ENCODE assay signal across 22 cellular contexts in the genomic region with DNA sequence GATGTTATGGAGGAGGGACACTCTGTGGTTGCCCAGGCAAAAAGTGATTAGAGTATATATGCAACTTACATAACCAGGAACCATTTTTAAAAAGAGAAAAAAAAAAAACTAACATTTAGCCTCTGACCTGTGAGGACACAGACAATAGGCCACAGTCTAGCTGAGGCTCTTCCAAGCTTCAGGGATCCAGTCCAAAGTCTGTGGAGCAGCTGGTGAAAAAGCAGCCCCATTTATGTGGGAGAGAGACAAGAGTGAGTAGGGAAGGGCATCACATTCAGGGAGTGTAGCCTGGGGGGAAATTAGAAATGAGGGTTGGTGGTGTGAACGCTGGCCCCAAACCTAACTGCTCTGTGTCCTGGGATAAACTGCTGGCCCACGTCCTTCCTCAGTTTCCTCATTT.
"Had no signal": no experiment of that assay in that cellular context is flagged by ENCODE, and none has a peak within 500 bp of the region (broad histone marks: within the 10 kb centered on the region; RNA-seq: fewer than 3 reads in every experiment).

No MANE protein-coding gene starts in this region.

- H3K27ac ChIP-seq: heart left ventricle, lower lobe of right lung, ovary, right atrium auricular region, skin epidermis, spleen, suprapubic skin, thoracic aorta, tibial artery, uterus had no signal

- H3K27me3 ChIP-seq: ovary, right atrium auricular region, spleen, suprapubic skin, tibial artery, uterus had no signal

- H3K4me3 ChIP-seq: lower lobe of right lung, ovary, right atrium auricular region, skin epidermis, spleen, suprapubic skin, thoracic aorta, tibial artery, uterus had no signal

- H3K9me3 ChIP-seq: heart left ventricle, lower lobe of right lung, ovary, right atrium auricular region, spleen, suprapubic skin, thoracic aorta, tibial artery, uterus had no signal

- DNase-seq: heart left ventricle; hypothalamus; immature natural killer cell; left ventricle myocardium superior; lower lobe of right lung; mammary epithelial cell; mesendoderm; naive thymus-derived CD4-positive, alpha-beta T cell; ovary; spleen; stimulated activated CD4-positive, alpha-beta T cell treated with anti-CD3 and anti-CD28 coated beads, Interleukin-4, amount 100 ng/mL, for 24 hours; stimulated activated naive CD4-positive, alpha-beta T cell; tibial artery; uterus had no signal

- H3K36me3 ChIP-seq: heart left ventricle, lower lobe of right lung, ovary, right atrium auricular region, spleen, suprapubic skin, thoracic aorta, tibial artery, uterus had no signal

- ATAC-seq: left ventricle myocardium superior; lower lobe of right lung; naive thymus-derived CD4-positive, alpha-beta T cell; natural killer cell treated with Interleukin-12 subunit alpha and Interleukin-12 subunit beta and Interleukin-15 and Interleukin-18, amount 100 ng/mL, for 72 hours; sciatic nerve; stimulated activated effector memory CD8-positive, alpha-beta T cell treated with anti-CD3 and anti-CD28 coated beads, Interleukin-12 subunit alpha, Interleukin-12 subunit beta, amount 100 ng/mL, for 72 hours had no signal

- H3K4me1 ChIP-seq: heart left ventricle, lower lobe of right lung, suprapubic skin, tibial artery, uterus had no signal

- FAIRE-seq: islet of Langerhans had no signal
